ENCODE assay signal across 8 cellular contexts in the genomic region with DNA sequence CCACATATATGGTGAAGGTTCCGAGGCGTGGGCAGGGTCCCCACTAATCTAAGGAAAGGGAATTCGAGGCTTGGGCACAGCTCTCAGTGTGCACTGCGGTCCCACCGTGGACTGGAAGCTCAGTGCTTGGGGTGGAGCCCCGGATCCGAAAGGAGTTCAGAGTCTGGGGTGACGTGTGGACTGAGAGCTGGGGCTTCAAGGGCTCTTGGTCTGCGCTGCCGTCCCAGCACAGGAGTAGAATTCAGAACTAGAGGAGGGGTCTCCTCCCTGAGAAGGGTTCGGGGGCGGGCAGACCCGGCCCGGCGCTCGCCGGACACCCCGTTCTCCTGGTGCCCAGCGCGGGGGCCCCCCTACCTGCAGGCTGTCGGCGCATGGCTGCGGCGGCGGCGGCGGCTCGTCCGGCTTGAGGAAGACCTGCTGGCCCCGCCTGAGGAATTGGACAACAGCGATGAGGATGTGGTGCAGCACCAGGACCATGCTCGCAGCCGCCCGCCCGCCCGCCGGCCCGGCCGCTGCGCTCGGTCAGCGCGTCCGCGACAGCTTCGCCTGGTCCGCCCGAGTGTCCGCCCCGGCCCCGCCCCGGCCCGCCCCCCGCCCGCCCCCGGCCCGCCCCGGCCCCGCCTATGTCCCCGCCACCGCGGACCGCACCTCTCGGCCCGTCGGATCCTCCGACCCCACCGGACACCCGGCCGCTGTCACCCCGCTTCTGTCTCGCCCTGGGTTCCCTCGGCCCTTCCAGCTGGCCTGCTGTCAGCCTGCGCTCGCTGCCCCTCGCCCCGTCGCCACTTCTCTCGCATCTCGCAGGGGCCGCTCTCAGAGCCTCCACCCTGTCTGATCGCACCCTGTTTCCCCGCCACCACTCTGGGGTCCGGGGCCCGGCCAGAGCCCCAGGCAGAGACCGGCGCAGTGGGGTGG. TPM values are rescaled to one million over a fixed set of nuclear protein-coding genes. Genes with fewer than 3 reads are reported as not detected.
DNase-seq lines count a peak whose midpoint lies in the region; ATAC-seq, FAIRE-seq and TF ChIP-seq lines count a peak whose summit lies in the region.

No MANE protein-coding gene starts in this region.

- no peak for FAIRE-seq in GM12878 (lab: Jason Lieb, UNC)
- FAIRE-seq in small intestine (lab: Jason Lieb, UNC): no peak

- no peak for TF ChIP-seq RAD21 in GM12878 (IDR thresholded peaks at IDR 0.05; ENCODE audit: insufficient read depth, low read depth, low read length)

- no peaks in the 10 kb centered on the region for H4K20me1 ChIP-seq in GM12878 (ENCODE audit: control insufficient read depth, insufficient read depth)

- CTCF ChIA-PET in GM12878 (lab: Yijun Ruan, JAX): interaction anchor here (0.6 to 2.8 kb wide), 4 partner anchors 41 to 164 kb away, joined by 3 to 16 read pairs (median 4); no protein-coding TSS in a partner anchor

- no peak overlapping the region for H2AFZ ChIP-seq in GM12878 (ENCODE audit: control insufficient read depth, low read depth, low read length)

- POLR2A ChIA-PET in GM12878 (lab: Charles Lee): no interaction called here

- no peak for TF ChIP-seq POLR2A in NB4 (IDR thresholded peaks at IDR 0.05; ENCODE audit: extremely low read depth, insufficient read length)
- TF ChIP-seq POLR2A in GM12878 (IDR thresholded peaks at IDR 0.05; ENCODE audit: low read depth, low read length): no peak

- H3K79me2 ChIP-seq in GM12878 (ENCODE audit: control insufficient read depth, insufficient read depth, low read length): no peaks in the 10 kb centered on the region

- H3K4me2 ChIP-seq in GM12878 (ENCODE audit: control insufficient read depth, insufficient read depth): peak overlapping the region; percentile 72; the same call in 1 of the 2 replicates

- H3K27ac ChIP-seq in GM12878 (ENCODE audit: control insufficient read depth, insufficient read depth) (no peak overlapping the region), iPS-20b (ENCODE audit: low read length) (no peak overlapping the region), small intestine (ENCODE audit: low read depth in 1 of 2, low read length in 1 of 2) (peak overlapping the region in 1 of 2 donors; percentile 56)

- intact Hi-C loops in GM12878 (cut with micrococcal nuclease; ENCODE audit: unreplicated experiment): loop anchor here (2.0 kb wide), 1 partner anchor 159 kb away; no protein-coding TSS in a partner anchor

- H3K9me3 ChIP-seq in GM12878 (replicated peaks; ENCODE audit: control insufficient read depth, insufficient read depth, low read length): no peaks in the 10 kb centered on the region
- H3K9me3 ChIP-seq in iPS-20b (ENCODE audit: insufficient read depth, low read depth, low read length): no peaks in the 10 kb centered on the region
- no peaks in the 10 kb centered on the region for H3K9me3 ChIP-seq in small intestine (ENCODE audit: control insufficient read depth, low read depth)

- TF ChIP-seq EP300 in GM12878 (IDR thresholded peaks at IDR 0.05; ENCODE audit: borderline replicate concordance in 1 of 2, control insufficient read depth in 1 of 2, low read depth in 2 of 2, low read length in 2 of 2): no peak

- BruUV-seq in GM12878 (replicated peaks; lab: Mats Ljungman, UMichigan): no TSS peak

- peak; percentile 89 for DNase-seq in GM03348 (ENCODE audit: low spot score)
- DNase-seq in NB4 (ENCODE audit: low read depth): peak; percentile 27
- no peak for DNase-seq in GM12878 (ENCODE audit: low read depth, low spot score)
- DNase-seq in small intestine: peak; percentile 46
- no peak for DNase-seq in inferior parietal cortex (ENCODE audit: extremely low spot score)
- DNase-seq in GOT3 (lab: John Stamatoyannopoulos, UW): no peak

- H3K4me1 ChIP-seq in GM12878 (ENCODE audit: control insufficient read depth, insufficient read depth, low read length) (no peaks in the 10 kb centered on the region), iPS-20b (ENCODE audit: insufficient read depth, low read length) (no peaks in the 10 kb centered on the region), small intestine (ENCODE audit: control insufficient read depth in 2 of 2, insufficient read depth in 1 of 2, low read depth in 1 of 2, low read length in 1 of 2) (peaks cover 0 to 3% of the 10 kb centered on the region in 2 donors)

- H3K27me3 ChIP-seq in GM12878 (replicated peaks in 1 of 2; ENCODE audit: control insufficient read depth in 2 of 2, insufficient read depth in 2 of 2, low read length in 1 of 2): peaks cover 6 to 11% of the 10 kb centered on the region in 2 experiments; a peak in 3 of 4 replicates
- peaks cover 67% of the 10 kb centered on the region for H3K27me3 ChIP-seq in iPS-20b (ENCODE audit: insufficient read depth, low read length)
- H3K27me3 ChIP-seq in small intestine (ENCODE audit: control insufficient read depth in 2 of 2, insufficient read depth in 2 of 2, low read length in 2 of 2): peaks cover 0 to 13% of the 10 kb centered on the region in 2 donors

- no peak overlapping the region for H3K9ac ChIP-seq in GM12878 (ENCODE audit: control insufficient read depth, insufficient read depth, low read length)
- H3K9ac ChIP-seq in iPS-20b (ENCODE audit: low read depth, low read length): no peak overlapping the region

- ATAC-seq in GM12878 (peak; percentile 45), GM18867 (IDR thresholded peaks at IDR 0.05; ENCODE audit: unreplicated experiment) (no peak)

- no peak for TF ChIP-seq CTCF in NB4 (IDR thresholded peaks at IDR 0.05; ENCODE audit: low read depth, low read length)
- no peak for TF ChIP-seq CTCF in GM12878 (IDR thresholded peaks at IDR 0.05 in 2 of 3, conservative IDR thresholded peaks at IDR 0.05 in 1 of 3; ENCODE audit: control insufficient read depth in 2 of 3, extremely low read depth in 1 of 3, insufficient read depth in 1 of 3, low read depth in 3 of 3, low read length in 3 of 3)

- H3K36me3 ChIP-seq in GM12878 (ENCODE audit: control insufficient read depth in 2 of 2, insufficient read depth in 2 of 2, low read length in 1 of 2) (no peaks in the 10 kb centered on the region), iPS-20b (ENCODE audit: insufficient read depth, low read depth, low read length) (no peaks in the 10 kb centered on the region), small intestine (ENCODE audit: control insufficient read depth in 2 of 2, insufficient read depth in 2 of 2, low read length in 2 of 2) (no peaks in the 10 kb centered on the region)

- RAD21 ChIA-PET in GM12878 (lab: Charles Lee; ENCODE audit: unreplicated experiment): no interaction called here

- H3K4me3 ChIP-seq in NB4 (ENCODE audit: low read depth, low read length) (no peak overlapping the region), GM12878 (no peak overlapping the region), iPS-20b (ENCODE audit: low read length) (peak overlapping the region; percentile 59; the same call in 1 of the 2 replicates), small intestine (ENCODE audit: low read depth in 1 of 2, low read length in 2 of 2) (peak overlapping the region; percentile 34 to 50)

- WGBS in GM12878 (ENCODE audit: insufficient coverage, insufficient replicate concordance, low lambda C conversion rate, missing lambda C conversion rate): 30% methylated on average over 52 of the region's 87 CpGs
- 4 to 7% (median 4%) methylated on average over 28 to 87 of the region's 87 CpGs for WGBS in small intestine, 3 donors

- SMC1A ChIA-PET in GM12878 (lab: Charles Lee; ENCODE audit: uncharacterized antibody, unreplicated experiment): no interaction called here

- in situ Hi-C loops in GM12878 (cut with MboI): no loop called here

TF ChIP-seq in GM12878, 131 proteins besides CTCF, POLR2A, EP300 and RAD21:
- TF ChIP-seq, protein P1, sequence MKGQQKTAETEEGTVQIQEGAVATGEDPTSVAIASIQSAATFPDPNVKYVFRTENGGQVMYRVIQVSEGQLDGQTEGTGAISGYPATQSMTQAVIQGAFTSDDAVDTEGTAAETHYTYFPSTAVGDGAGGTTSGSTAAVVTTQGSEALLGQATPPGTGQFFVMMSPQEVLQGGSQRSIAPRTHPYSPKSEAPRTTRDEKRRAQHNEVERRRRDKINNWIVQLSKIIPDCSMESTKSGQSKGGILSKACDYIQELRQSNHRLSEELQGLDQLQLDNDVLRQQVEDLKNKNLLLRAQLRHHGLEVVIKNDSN (IDR thresholded peaks at IDR 0.05; ENCODE audit: borderline replicate concordance, extremely low read length, insufficient read depth, low read depth, low read length): no peak
- TF ChIP-seq NBN (IDR thresholded peaks at IDR 0.05): no peak
- TF ChIP-seq SUZ12 (IDR thresholded peaks at IDR 0.05; ENCODE audit: unreplicated experiment): peak; percentile 44
- TF ChIP-seq ZNF274 (IDR thresholded peaks at IDR 0.05; ENCODE audit: insufficient read depth, insufficient read length): no peak
- no peak for TF ChIP-seq USF2 (IDR thresholded peaks at IDR 0.05; ENCODE audit: borderline replicate concordance, low read depth, low read length)

RNA-seq across cellular contexts. Expression of gene PDE2A, which starts 32.1 kb away (rescaled TPM):
- 0.31 and 0.51 TPM in 2 replicates for total RNA-seq in GM12878 (2013; cell fraction: nucleolus; rRNA removed)
- total RNA-seq in GM12878 (2014; rRNA removed) (0.33 TPM in 1 of 2 replicates, not detected in the other), GM12878 (2014; rRNA removed; fragmentation: Illumina TruSeq; extraction: Trizol) (0.05 TPM in 1 of 2 replicates, not detected in the other), GM12878 (2021) (0.15 and 0.24 TPM in 2 replicates)
- 1.2 TPM for polyA plus RNA-seq in GM12878 (2011; ENCODE audit: low read depth)
- polyA plus RNA-seq in GM12878 (2011; rRNA removed) (0.06 and 0.11 TPM in 2 replicates), GM12878 (2014; fragmentation: Illumina TruSeq; extraction: Trizol) (0.10 TPM in 1 of 2 replicates, not detected in the other), GM12878 (2014; fragmentation: Nextera tagmentation; extraction: Ambion mirVana) (not detected), GM12878 (2014; rRNA removed) (0.06 TPM in 1 of 2 replicates, not detected in the other), GM12878 (2016; fragmentation: Nextera tagmentation; extraction: Ambion mirVana) (not detected), small intestine (10 to 100 TPM in 1 of 3 donors, 1 to 10 TPM in 2; 1.8 to 31.6 (median 8.1) TPM)
- 0.18 TPM in 2 replicates for polyA plus RNA-seq in GM12878 (2011; cell fraction: cytosol; rRNA removed)
- 0.35 and 0.49 TPM in 2 replicates for polyA plus RNA-seq in GM12878 (2011; cell fraction: nucleus; rRNA removed)
- 0.28 and 0.54 TPM in 2 replicates for polyA plus RNA-seq in GM12878 (2012)
- not detected in 2 replicates for polyA minus RNA-seq in GM12878 (2011; rRNA and poly(A)+ RNA removed)
- polyA minus RNA-seq in GM12878 (2011; cell fraction: cytosol; rRNA and poly(A)+ RNA removed): 0.52 and 1.3 TPM in 2 replicates
- 0.29 and 0.48 TPM in 2 replicates for polyA minus RNA-seq in GM12878 (2011; cell fraction: nucleus; rRNA and poly(A)+ RNA removed)

Comparison
In these comparisons a context has a peak if more than half of its experiments do, and no peak if none do; other contexts are left out.
1. DNase-seq: peak in GM03348 (single experiment), NB4 (single experiment) and small intestine (single experiment); none in GM12878 (single experiment), inferior parietal cortex (single experiment) and GOT3 (single experiment).
2. H3K4me3 ChIP-seq: peak in iPS-20b (single experiment) and small intestine (2 of 2); none in NB4 (single experiment) and GM12878 (single experiment).